Comparison of ENCODE assay signal across 8 cellular contexts in the genomic region with DNA sequence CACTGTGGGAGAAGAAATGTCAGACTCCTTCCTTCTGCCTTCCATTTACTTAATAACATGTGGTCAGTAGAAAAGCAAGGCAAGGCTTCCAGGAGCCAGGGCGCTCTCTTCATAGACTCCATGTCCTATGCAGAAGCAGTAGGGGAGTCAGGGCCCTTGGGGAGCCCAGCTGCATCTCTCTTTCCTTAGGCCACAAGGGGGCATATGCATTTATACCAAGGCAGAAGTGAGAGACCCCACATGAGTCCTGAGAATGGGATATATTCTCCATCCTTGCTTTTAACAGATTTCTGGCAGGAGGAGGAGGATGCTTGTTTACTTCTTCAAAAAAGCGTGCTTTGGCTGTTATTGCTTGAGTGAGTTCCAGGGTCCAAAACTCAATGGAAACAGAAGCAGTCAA.
A peak's percentile ranks its signal among the peaks of the same experiment; 100 is the strongest.
DNase-seq lines count a peak whose midpoint lies in the region; ATAC-seq and TF ChIP-seq lines count a peak whose summit lies in the region.

No MANE protein-coding gene starts in this region.

- TF ChIP-seq CTCF in heart left ventricle (IDR thresholded peaks at IDR 0.05) = peak; percentile 23 to 59 (median 45)

- no peak for TF ChIP-seq POLR2A in heart left ventricle (IDR thresholded peaks at IDR 0.05)

- no peaks in the 10 kb centered on the region for H3K27me3 ChIP-seq in heart left ventricle

- DNase-seq in activated effector memory CD4-positive, alpha-beta T cell treated with anti-CD3 and anti-CD28 coated beads, Interleukin-2, amount 50 U/mL, for 16 hours = peak; percentile 68
- no peak for DNase-seq in activated effector memory CD4-positive, alpha-beta T cell treated with Interleukin-2 at 50 U/mL for 16 hours
- DNase-seq in activated CD4-positive, alpha-beta T cell treated with anti-CD3 and anti-CD28 coated beads, Interleukin-2, amount 50 U/mL, for 4 hours = peak; percentile 11 to 12
- DNase-seq in heart left ventricle (peak in 1 of 5 donors; percentile 25), DMS114 treated with DMSO at 0.1 percent for 48 hours (lab: John Stamatoyannopoulos, UW; ENCODE audit: unreplicated experiment) (no peak)
- peak; percentile 5 to 7 for DNase-seq in stimulated activated CD8-positive, alpha-beta memory T cell treated with anti-CD3 and anti-CD28 coated beads, Interleukin-2, amount 100 ng/mL, for 1 hour (ENCODE audit: low read depth in 2 of 2)

- H3K4me3 ChIP-seq in heart left ventricle = no peak overlapping the region

- H3K4me1 ChIP-seq in heart left ventricle = no peaks in the 10 kb centered on the region

- H3K36me3 ChIP-seq in heart left ventricle = no peaks in the 10 kb centered on the region

- intact Hi-C loops in heart left ventricle (cut with DNase I) = loop anchor here in 4 of 10 donors (5.0 to 10.0 kb wide), 5 partner anchors 138 to 281 kb away; a partner anchor contains a TSS

- no peak overlapping the region for H3K27ac ChIP-seq in heart left ventricle

- peak; percentile 80 for ATAC-seq in HG03354 (IDR thresholded peaks at IDR 0.05; ENCODE audit: poor library complexity, severe bottlenecking, unreplicated experiment)
- ATAC-seq in heart left ventricle = peak in 2 of 4 donors; percentile 53 to 56
- ATAC-seq in HG02588 (IDR thresholded peaks at IDR 0.05; ENCODE audit: unreplicated experiment) = no peak

- H3K9me3 ChIP-seq in heart left ventricle = no peaks in the 10 kb centered on the region

- WGBS in heart left ventricle, 4 donors = 83 to 91% (median 86%) methylated on average over 2 of the region's 2 CpGs

Comparison
In these comparisons a context has a peak if more than half of its experiments do, and no peak if none do; other contexts are left out.
1. DNase-seq: peak in activated effector memory CD4-positive, alpha-beta T cell treated with anti-CD3 and anti-CD28 coated beads, Interleukin-2, amount 50 U/mL, for 16 hours (single experiment), activated CD4-positive, alpha-beta T cell treated with anti-CD3 and anti-CD28 coated beads, Interleukin-2, amount 50 U/mL, for 4 hours (2 of 2) and stimulated activated CD8-positive, alpha-beta memory T cell treated with anti-CD3 and anti-CD28 coated beads, Interleukin-2, amount 100 ng/mL, for 1 hour (2 of 2); none in activated effector memory CD4-positive, alpha-beta T cell treated with Interleukin-2 at 50 U/mL for 16 hours (single experiment) and DMS114 treated with DMSO at 0.1 percent for 48 hours (single experiment).